Comparison of ENCODE assay signal across 24 cellular contexts in genomic region chr7:5451391-5451790, GRCh38. TPM values are rescaled to one million over a fixed set of nuclear protein-coding genes. Genes with fewer than 3 reads are reported as not detected.
DNase-seq lines count a peak whose midpoint lies in the region; ATAC-seq and TF ChIP-seq lines count a peak whose summit lies in the region.
"Had no signal": no experiment of that assay in that cellular context is flagged by ENCODE, and none has a peak within 500 bp of the region (broad histone marks: within the 10 kb centered on the region; RNA-seq: fewer than 3 reads in every experiment).

No MANE protein-coding gene starts in this region.

- H3K9ac ChIP-seq in endodermal cell (ENCODE audit: extremely low read depth, low read length, poor library complexity, severe bottlenecking), result no peak overlapping the region

- no peak for DNase-seq in activated naive CD4-positive, alpha-beta T cell treated with anti-CD3 and anti-CD28 coated beads, Interleukin-2, amount 50 U/mL, for 72 hours (ENCODE audit: low spot score in 2 of 2)
- DNase-seq in activated naive CD4-positive, alpha-beta T cell treated with anti-CD3 and anti-CD28 coated beads, Interleukin-2, amount 50 U/mL, for 16 hours, result no peak
- DNase-seq in Panc1 (ENCODE audit: low read depth, low spot score), result no peak
- DNase-seq in endodermal cell, result peak; percentile 50
- no peak for DNase-seq in stimulated activated effector memory CD8-positive, alpha-beta T cell treated with anti-CD3 and anti-CD28 coated beads, Interleukin-12 subunit alpha, Interleukin-12 subunit beta, amount 100 ng/mL, for 72 hours (ENCODE audit: low spot score in 2 of 2)
- DNase-seq in retina, result no peak
- DNase-seq: activated CD4-positive, CD25-positive, alpha-beta regulatory T cell; GF-D8; kidney glomerular epithelial cell; stimulated activated naive B cell treated with anti-CD40 and anti-IgM and Interleukin-4, amounts not matched to agents 10 μg/mL and 1 μg/mL and 100 μg/mL, for 72 hours had no signal

- no peaks in the 10 kb centered on the region for H3K36me3 Mint-ChIP-seq in activated naive CD4-positive, alpha-beta T cell treated with anti-CD3 and anti-CD28 coated beads, Interleukin-2, amount 50 U/mL, for 72 hours
- no peaks in the 10 kb centered on the region for H3K36me3 Mint-ChIP-seq in endodermal cell (ENCODE audit: low read depth)
- H3K36me3 Mint-ChIP-seq in stimulated activated effector memory CD8-positive, alpha-beta T cell treated with anti-CD3 and anti-CD28 coated beads, Interleukin-12 subunit alpha, Interleukin-12 subunit beta, amount 100 ng/mL, for 72 hours, result no peaks in the 10 kb centered on the region
- H3K36me3 Mint-ChIP-seq: IgD-negative memory B cell; naive thymus-derived CD8-positive, alpha-beta T cell had no signal

- H3K36me3 ChIP-seq in Panc1 (ENCODE audit: control insufficient read depth, insufficient read depth, low read length) (no peaks in the 10 kb centered on the region), endodermal cell (ENCODE audit: control insufficient read depth, insufficient read depth, low read length) (no peaks in the 10 kb centered on the region)
- H3K36me3 ChIP-seq: lower lobe of right lung, suprapubic skin, upper lobe of right lung had no signal

- H3K27ac ChIP-seq in Panc1 (ENCODE audit: low read length), result no peak overlapping the region
- no peak overlapping the region for H3K27ac ChIP-seq in endodermal cell (ENCODE audit: low read depth, low read length)
- H3K27ac ChIP-seq: hepatocyte, lower lobe of right lung, SK-N-MC, suprapubic skin, upper lobe of right lung had no signal

- H3K4me1 ChIP-seq in Panc1 (ENCODE audit: control insufficient read depth, insufficient read depth, low read length) (peaks cover 30% of the 10 kb centered on the region), endodermal cell (ENCODE audit: control insufficient read depth, insufficient read depth, low read length) (no peaks in the 10 kb centered on the region)
- H3K4me1 ChIP-seq: upper lobe of right lung had no signal

- H3K9me3 ChIP-seq in Panc1 (ENCODE audit: control insufficient read depth, insufficient read depth, low read depth, low read length), result no peaks in the 10 kb centered on the region
- no peaks in the 10 kb centered on the region for H3K9me3 ChIP-seq in endodermal cell (ENCODE audit: control insufficient read depth, low read length)
- H3K9me3 ChIP-seq: lower lobe of right lung, suprapubic skin, upper lobe of right lung had no signal

- CTCF ChIA-PET in Panc1 (lab: Charles Lee), result interaction anchor here (0.7 to 2.4 kb wide), 6 partner anchors 26 to 335 kb away, joined by 3 to 10 read pairs (median 4); no protein-coding TSS in a partner anchor

- POLR2A ChIA-PET in Panc1 (lab: Charles Lee), result no interaction called here

- peak in 1 of 2 donors; percentile 9 for ATAC-seq in activated naive CD4-positive, alpha-beta T cell treated with anti-CD3 and anti-CD28 coated beads, Interleukin-2, amount 50 U/mL, for 72 hours
- peak; percentile 11; the same call in 1 of the 2 replicates for ATAC-seq in Panc1
- ATAC-seq in stimulated activated effector memory CD8-positive, alpha-beta T cell treated with anti-CD3 and anti-CD28 coated beads, Interleukin-12 subunit alpha, Interleukin-12 subunit beta, amount 100 ng/mL, for 72 hours, result peak; percentile 24
- no peak for ATAC-seq in HG02763 (IDR thresholded peaks at IDR 0.05; ENCODE audit: unreplicated experiment)
- ATAC-seq in GM18870 (IDR thresholded peaks at IDR 0.05; ENCODE audit: unreplicated experiment), result no peak

- peaks cover 8% of the 10 kb centered on the region for H3K27me3 Mint-ChIP-seq in endodermal cell (ENCODE audit: insufficient read depth)
- H3K27me3 Mint-ChIP-seq: central memory CD8-positive, alpha-beta T cell had no signal

- no peak overlapping the region for H3K4me3 Mint-ChIP-seq in endodermal cell
- H3K4me3 Mint-ChIP-seq in stimulated activated effector memory CD8-positive, alpha-beta T cell treated with anti-CD3 and anti-CD28 coated beads, Interleukin-12 subunit alpha, Interleukin-12 subunit beta, amount 100 ng/mL, for 72 hours, result no peak overlapping the region
- H3K4me3 Mint-ChIP-seq: activated T-cell treated with anti-CD3 and anti-CD28 coated beads, Interleukin-2, amount 50 U/mL, for 72 hours; CD4-positive, alpha-beta T cell; central memory CD8-positive, alpha-beta T cell; IgD-negative memory B cell; naive thymus-derived CD8-positive, alpha-beta T cell; stimulated activated naive B cell treated with anti-CD40 and anti-IgM and Interleukin-4, amounts not matched to agents 10 μg/mL and 1 μg/mL and 100 μg/mL, for 72 hours; T-helper 1 cell treated with Interleukin-12 subunit alpha and Interleukin-12 subunit beta and Interleukin-4 antibody, amounts not matched to agents 30 μg/mL and 1 μg/mL, for 36 hours had no signal

- peak overlapping the region; percentile 22 to 56 for H3K27ac Mint-ChIP-seq in activated naive CD4-positive, alpha-beta T cell treated with anti-CD3 and anti-CD28 coated beads, Interleukin-2, amount 50 U/mL, for 72 hours
- no peak overlapping the region for H3K27ac Mint-ChIP-seq in endodermal cell
- peak overlapping the region; percentile 43 for H3K27ac Mint-ChIP-seq in stimulated activated effector memory CD8-positive, alpha-beta T cell treated with anti-CD3 and anti-CD28 coated beads, Interleukin-12 subunit alpha, Interleukin-12 subunit beta, amount 100 ng/mL, for 72 hours
- H3K27ac Mint-ChIP-seq: activated T-cell treated with anti-CD3 and anti-CD28 coated beads, Interleukin-2, amount 50 U/mL, for 72 hours; CD4-positive, alpha-beta T cell; stimulated activated naive B cell treated with anti-CD40 and anti-IgM and Interleukin-4, amounts not matched to agents 10 μg/mL and 1 μg/mL and 100 μg/mL, for 72 hours; T-helper 1 cell treated with Interleukin-12 subunit alpha and Interleukin-12 subunit beta and Interleukin-4 antibody, amounts not matched to agents 30 μg/mL and 1 μg/mL, for 36 hours had no signal

- no peaks in the 10 kb centered on the region for H3K27me3 ChIP-seq in Panc1 (ENCODE audit: control insufficient read depth, insufficient read depth, low read length)
- no peaks in the 10 kb centered on the region for H3K27me3 ChIP-seq in endodermal cell (ENCODE audit: control insufficient read depth, insufficient read depth, low read length, poor library complexity, severe bottlenecking)
- H3K27me3 ChIP-seq: suprapubic skin, upper lobe of right lung had no signal

- H3K4me1 Mint-ChIP-seq in endodermal cell, result no peaks in the 10 kb centered on the region
- peaks cover 7% of the 10 kb centered on the region for H3K4me1 Mint-ChIP-seq in stimulated activated effector memory CD8-positive, alpha-beta T cell treated with anti-CD3 and anti-CD28 coated beads, Interleukin-12 subunit alpha, Interleukin-12 subunit beta, amount 100 ng/mL, for 72 hours
- H3K4me1 Mint-ChIP-seq: central memory CD8-positive, alpha-beta T cell; IgD-negative memory B cell had no signal

- BruUV-seq in Panc1 (replicated peaks; lab: Mats Ljungman, UMichigan), result no TSS peak

- TF ChIP-seq CTCF in Panc1 (IDR thresholded peaks at IDR 0.05) (no peak), endodermal cell (conservative IDR thresholded peaks at IDR 0.05) (no peak)

- WGBS in endodermal cell (ENCODE audit: insufficient coverage in 1 of 2, insufficient read length in 1 of 2), 2 experiments, result 90 to 94% methylated on average over 7 to 13 of the region's 13 CpGs

- H3K4me3 ChIP-seq in Panc1 (ENCODE audit: low read depth in 2 of 2, low read length in 2 of 2), result no peak overlapping the region
- no peak overlapping the region for H3K4me3 ChIP-seq in endodermal cell (ENCODE audit: low read length)
- H3K4me3 ChIP-seq: hepatocyte, lower lobe of right lung, SK-N-MC, skin epidermis, suprapubic skin, upper lobe of right lung had no signal

- in situ Hi-C loops in Panc1 (cut with HindIII; ENCODE audit: low pct_unique_long_range_greater_than_20kb, low sequenced_read_pairs), result no loop called here

- H3K9me3 Mint-ChIP-seq in activated naive CD4-positive, alpha-beta T cell treated with anti-CD3 and anti-CD28 coated beads, Interleukin-2, amount 50 U/mL, for 72 hours, result no peaks in the 10 kb centered on the region
- H3K9me3 Mint-ChIP-seq in endodermal cell, result no peaks in the 10 kb centered on the region
- no peaks in the 10 kb centered on the region for H3K9me3 Mint-ChIP-seq in stimulated activated effector memory CD8-positive, alpha-beta T cell treated with anti-CD3 and anti-CD28 coated beads, Interleukin-12 subunit alpha, Interleukin-12 subunit beta, amount 100 ng/mL, for 72 hours
- H3K9me3 Mint-ChIP-seq: activated T-cell treated with anti-CD3 and anti-CD28 coated beads, Interleukin-2, amount 50 U/mL, for 72 hours; CD4-positive, alpha-beta T cell; central memory CD8-positive, alpha-beta T cell; IgD-negative memory B cell; naive thymus-derived CD8-positive, alpha-beta T cell; stimulated activated naive B cell treated with anti-CD40 and anti-IgM and Interleukin-4, amounts not matched to agents 10 μg/mL and 1 μg/mL and 100 μg/mL, for 72 hours; T-helper 1 cell treated with Interleukin-12 subunit alpha and Interleukin-12 subunit beta and Interleukin-4 antibody, amounts not matched to agents 30 μg/mL and 1 μg/mL, for 36 hours had no signal

- intact Hi-C loops in Panc1 (cut with micrococcal nuclease; ENCODE audit: unreplicated experiment), result loop anchor here (5.0 to 10.0 kb wide), 2 partner anchors 207 to 364 kb away; no protein-coding TSS in a partner anchor

RNA-seq across cellular contexts. Expression of gene TNRC18, which starts 27.8 kb away (rescaled TPM):
- 10 to 100 TPM; 46.9 to 47.7 TPM for total RNA-seq in activated naive CD4-positive, alpha-beta T cell treated with anti-CD3 and anti-CD28 coated beads, Interleukin-2, amount 50 U/mL, for 72 hours
- total RNA-seq in Panc1 (2021; ENCODE audit: unreplicated experiment), result 148 TPM
- polyA plus RNA-seq in Panc1 (2012; ENCODE audit: insufficient read length), result 171 TPM
- total RNA-seq in endodermal cell, result 100 to 1,000 TPM; 103 to 136 TPM
- polyA plus RNA-seq in endodermal cell (2013, experiment 1 of 2), result 48.8 TPM
- 55.8 TPM for polyA plus RNA-seq in endodermal cell (2013, experiment 2 of 2)

Comparison
In these comparisons a context has a peak if more than half of its experiments do, and no peak if none do; other contexts are left out.
1. ATAC-seq: peak in Panc1 (single experiment) and stimulated activated effector memory CD8-positive, alpha-beta T cell treated with anti-CD3 and anti-CD28 coated beads, Interleukin-12 subunit alpha, Interleukin-12 subunit beta, amount 100 ng/mL, for 72 hours (single experiment); none in HG02763 (single experiment) and GM18870 (single experiment).